ENCODE assay signal across 1 cellular context in genomic region chr12:128820723-128821432, GRCh38.
TF ChIP-seq lines count a peak whose summit lies in the region.

No MANE protein-coding gene starts in this region.

TF ChIP-seq in GM12878, 131 proteins besides CTCF, POLR2A, EP300 and RAD21 (continued from another document and continues in another):
- TF ChIP-seq ZNF592 (IDR thresholded peaks at IDR 0.05) (no peak; the same call in 1 of the 2 replicates), REST (IDR thresholded peaks at IDR 0.05; ENCODE audit: low read depth, low read length) (no peak), BHLHE40 (IDR thresholded peaks at IDR 0.05; ENCODE audit: borderline replicate concordance in 1 of 2, low read depth in 2 of 2, low read length in 1 of 2) (peak; percentile 90), MXI1 (IDR thresholded peaks at IDR 0.05; ENCODE audit: low read depth, low read length) (peak; percentile 92), MEF2A (IDR thresholded peaks at IDR 0.05; ENCODE audit: insufficient read depth, low read depth, low read length) (no peak), RFX5 (IDR thresholded peaks at IDR 0.05; ENCODE audit: low read depth, low read length) (0 out of 2 replicates have a peak, but pooled peaks have one; percentile 18), CUX1 (IDR thresholded peaks at IDR 0.05; ENCODE audit: insufficient replicate concordance, low read depth, low read length) (peak; percentile 42), TARDBP (IDR thresholded peaks at IDR 0.05; ENCODE audit: borderline replicate concordance) (no peak), E4F1 (IDR thresholded peaks at IDR 0.05; ENCODE audit: borderline replicate concordance, partially characterized antibody) (no peak), NFYA (IDR thresholded peaks at IDR 0.05; ENCODE audit: borderline replicate concordance, low read depth, low read length) (no peak), ZBTB40 (IDR thresholded peaks at IDR 0.05; ENCODE audit: borderline replicate concordance) (no peak; the same call in 1 of the 2 replicates), BACH1 (IDR thresholded peaks at IDR 0.05; ENCODE audit: borderline replicate concordance) (peak; percentile 79), SMARCA5 (IDR thresholded peaks at IDR 0.05) (peak; percentile 55; the same call in 1 of the 2 replicates), YBX1 (IDR thresholded peaks at IDR 0.05) (no peak), NBN (IDR thresholded peaks at IDR 0.05) (peak; percentile 91), PRDM15 (CRISPR knock-in tag; IDR thresholded peaks at IDR 0.05) (no peak), RAD51 (IDR thresholded peaks at IDR 0.05) (peak; percentile 90), EGR1 (IDR thresholded peaks at IDR 0.05; ENCODE audit: borderline replicate concordance in 1 of 2, low read depth in 2 of 2, low read length in 2 of 2) (no peak), SRF (IDR thresholded peaks at IDR 0.05; ENCODE audit: low read depth in 2 of 2, low read length in 2 of 2) (no peak), TBL1XR1 (IDR thresholded peaks at IDR 0.05; ENCODE audit: low read depth, low read length) (no peak), SIX5 (IDR thresholded peaks at IDR 0.05; ENCODE audit: low read depth, low read length, severe bottlenecking) (no peak), HCFC1 (IDR thresholded peaks at IDR 0.05; ENCODE audit: low read length) (no peak), LARP7 (IDR thresholded peaks at IDR 0.05) (peak; percentile 18), IKZF1 (conservative IDR thresholded peaks at IDR 0.05) (peak; percentile 74), SIN3A (IDR thresholded peaks at IDR 0.05; ENCODE audit: low read depth, low read length) (peak; percentile 87; the same call in 1 of the 2 replicates)
- TF ChIP-seq, protein P1, sequence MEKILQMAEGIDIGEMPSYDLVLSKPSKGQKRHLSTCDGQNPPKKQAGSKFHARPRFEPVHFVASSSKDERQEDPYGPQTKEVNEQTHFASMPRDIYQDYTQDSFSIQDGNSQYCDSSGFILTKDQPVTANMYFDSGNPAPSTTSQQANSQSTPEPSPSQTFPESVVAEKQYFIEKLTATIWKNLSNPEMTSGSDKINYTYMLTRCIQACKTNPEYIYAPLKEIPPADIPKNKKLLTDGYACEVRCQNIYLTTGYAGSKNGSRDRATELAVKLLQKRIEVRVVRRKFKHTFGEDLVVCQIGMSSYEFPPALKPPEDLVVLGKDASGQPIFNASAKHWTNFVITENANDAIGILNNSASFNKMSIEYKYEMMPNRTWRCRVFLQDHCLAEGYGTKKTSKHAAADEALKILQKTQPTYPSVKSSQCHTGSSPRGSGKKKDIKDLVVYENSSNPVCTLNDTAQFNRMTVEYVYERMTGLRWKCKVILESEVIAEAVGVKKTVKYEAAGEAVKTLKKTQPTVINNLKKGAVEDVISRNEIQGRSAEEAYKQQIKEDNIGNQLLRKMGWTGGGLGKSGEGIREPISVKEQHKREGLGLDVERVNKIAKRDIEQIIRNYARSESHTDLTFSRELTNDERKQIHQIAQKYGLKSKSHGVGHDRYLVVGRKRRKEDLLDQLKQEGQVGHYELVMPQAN (conservative IDR thresholded peaks at IDR 0.05), result peak; percentile 58
